In the genomic region with DNA sequence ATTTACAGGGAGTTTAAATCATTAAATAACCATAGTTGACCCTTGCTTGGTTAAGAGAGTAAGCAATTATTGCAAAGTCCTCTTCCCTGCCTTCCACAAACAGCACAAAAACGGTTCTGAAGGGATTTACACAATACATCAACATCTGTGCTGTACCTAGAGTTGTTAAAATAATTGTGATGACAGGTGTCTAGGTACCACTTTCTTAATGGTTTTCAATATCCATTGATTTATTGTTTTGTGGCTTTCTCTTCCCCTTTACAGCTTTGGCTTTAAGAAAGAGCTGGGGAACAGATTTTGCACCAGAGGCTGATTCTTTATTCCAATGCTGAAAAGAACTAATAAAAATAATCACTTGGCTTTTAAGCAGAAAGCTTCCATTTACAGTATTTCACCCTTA, we compare ENCODE assay signal across 9 cellular contexts. TPM values are rescaled to one million over a fixed set of nuclear protein-coding genes. Genes with fewer than 3 reads are reported as not detected.
DNase-seq lines count a peak whose midpoint lies in the region; ATAC-seq and TF ChIP-seq lines count a peak whose summit lies in the region.
"Had no signal": no experiment of that assay in that cellular context is flagged by ENCODE, and none has a peak within 500 bp of the region (broad histone marks: within the 10 kb centered on the region; RNA-seq: fewer than 3 reads in every experiment).

No MANE protein-coding gene starts in this region.

- in situ Hi-C loops in gastrocnemius medialis (cut with MboI; ENCODE audit: low sequenced_read_pairs in 4 of 4) = loop anchor here in 1 of 4 donors (5.0 kb wide), 1 partner anchor 1031 kb away; no protein-coding TSS in a partner anchor

- intact Hi-C loops in esophagus squamous epithelium (cut with DNase I) = no loop called here
- intact Hi-C loops in gastrocnemius medialis (cut with DNase I; ENCODE audit: low total_unique reads) = loop anchor here (5.0 kb wide), 1 partner anchor 554 kb away; no protein-coding TSS in a partner anchor
- intact Hi-C loops in Calu3 (cut with micrococcal nuclease; ENCODE audit: unreplicated experiment) = loop anchor here (5.0 to 10.0 kb wide), 4 partner anchors 552 to 1059 kb away; no protein-coding TSS in a partner anchor

- no peaks in the 10 kb centered on the region for H3K4me1 Mint-ChIP-seq in Calu3 (ENCODE audit: low read depth, unreplicated experiment)

- H3K4me3 ChIP-seq in GM12864 (ENCODE audit: low read depth, low read length) (peak overlapping the region; percentile 57; the same call in 1 of the 2 replicates), esophagus squamous epithelium (peak overlapping the region; percentile 68 to 75 (median 70)), gastrocnemius medialis (peak overlapping the region; percentile 66 to 91 (median 72))

- H3K4me1 ChIP-seq in esophagus squamous epithelium = peaks cover 3 to 42% (median 6%) of the 10 kb centered on the region in 3 donors
- H3K4me1 ChIP-seq in gastrocnemius medialis = peaks cover 4 to 9% of the 10 kb centered on the region in 2 donors

- no peaks in the 10 kb centered on the region for H3K9me3 Mint-ChIP-seq in Calu3 (ENCODE audit: low read depth, unreplicated experiment)
- H3K9me3 Mint-ChIP-seq: activated T-helper 17 cell treated with anti-CD3 and anti-CD28 coated beads, Interleukin-2, amount 50 U/mL, for 72 hours had no signal

- no TSS peak for BruUV-seq in Calu3 (replicated peaks; lab: Mats Ljungman, UMichigan)

- H3K36me3 ChIP-seq in esophagus squamous epithelium = no peaks in the 10 kb centered on the region
- no peaks in the 10 kb centered on the region for H3K36me3 ChIP-seq in gastrocnemius medialis

- H3K4me3 Mint-ChIP-seq in Calu3 (ENCODE audit: low read depth, unreplicated experiment) = no peak overlapping the region
- H3K4me3 Mint-ChIP-seq: activated T-helper 17 cell treated with anti-CD3 and anti-CD28 coated beads, Interleukin-2, amount 50 U/mL, for 72 hours had no signal

- H3K9me3 ChIP-seq in esophagus squamous epithelium (no peaks in the 10 kb centered on the region), gastrocnemius medialis (no peaks in the 10 kb centered on the region)

- DNase-seq in GM12864 (ENCODE audit: low read depth) = no peak
- peak; percentile 97 for DNase-seq in NCI-H748 (lab: John Stamatoyannopoulos, UW; ENCODE audit: unreplicated experiment)
- no peak for DNase-seq in esophagus squamous epithelium (lab: John Stamatoyannopoulos, UW)
- DNase-seq in gastrocnemius medialis = no peak
- DNase-seq in Calu3 = no peak

- H3K36me3 Mint-ChIP-seq in Calu3 (ENCODE audit: insufficient read depth, unreplicated experiment) = peaks cover 16% of the 10 kb centered on the region

- no peak for TF ChIP-seq CTCF in GM12864 (IDR thresholded peaks at IDR 0.05; ENCODE audit: low read depth, low read length, missing control alignments)
- no peak for TF ChIP-seq CTCF in esophagus squamous epithelium (IDR thresholded peaks at IDR 0.05)
- TF ChIP-seq CTCF in gastrocnemius medialis (IDR thresholded peaks at IDR 0.05 in 4 of 5, conservative IDR thresholded peaks at IDR 0.05 in 1 of 5) = no peak
- no peak for TF ChIP-seq CTCF in Calu3 (IDR thresholded peaks at IDR 0.05; ENCODE audit: unreplicated experiment)

- CTCF ChIA-PET in Calu3 (lab: Charles Lee) = interaction anchor here (0.7 to 2.5 kb wide), 11 partner anchors 58 to 1821 kb away, joined by 3 to 28 read pairs (median 5); no protein-coding TSS in a partner anchor

- H3K27ac Mint-ChIP-seq in Calu3 (ENCODE audit: unreplicated experiment) = no peak overlapping the region
- H3K27ac Mint-ChIP-seq: activated T-helper 17 cell treated with anti-CD3 and anti-CD28 coated beads, Interleukin-2, amount 50 U/mL, for 72 hours had no signal

- H3K27me3 ChIP-seq in esophagus squamous epithelium (peaks cover 0 to 4% (median 0%) of the 10 kb centered on the region in 4 donors), gastrocnemius medialis (peaks cover 0 to 3% (median 0%) of the 10 kb centered on the region in 3 donors)

- H3K27ac ChIP-seq in esophagus squamous epithelium (peak overlapping the region in 2 of 4 donors; percentile 20 to 93), gastrocnemius medialis (peak overlapping the region in 2 of 4 donors; percentile 27 to 80)

- no peak for TF ChIP-seq POLR2A in esophagus squamous epithelium (IDR thresholded peaks at IDR 0.05)
- no peak for TF ChIP-seq POLR2A in gastrocnemius medialis (IDR thresholded peaks at IDR 0.05)

- 4 to 5% methylated on average over 1 of the region's 1 CpG for WGBS in esophagus squamous epithelium, 2 donors

- H3K27me3 Mint-ChIP-seq in Calu3 (ENCODE audit: unreplicated experiment) = no peaks in the 10 kb centered on the region

- ATAC-seq in gastrocnemius medialis (no peak), HG02678 (IDR thresholded peaks at IDR 0.05; ENCODE audit: unreplicated experiment) (no peak), GM19455 (IDR thresholded peaks at IDR 0.05; ENCODE audit: unreplicated experiment) (no peak), HG03442 (IDR thresholded peaks at IDR 0.05; ENCODE audit: unreplicated experiment) (no peak)

RNA-seq across cellular contexts. Expression of gene SOX4, which starts 0.6 kb away (rescaled TPM):
- 1 to 10 TPM; 3.5 to 9.3 (median 4.6) TPM for total RNA-seq in esophagus squamous epithelium
- 1 to 10 TPM in 2 of 4 donors, under 1 TPM in 2; 0.80 to 1.6 (median 1.0) TPM for total RNA-seq in gastrocnemius medialis
- total RNA-seq in Calu3 (2022) = 109 and 120 TPM in 2 replicates

Comparison
In these comparisons a context has a peak if more than half of its experiments do, and no peak if none do; other contexts are left out.
1. RNA of gene SOX4, which starts 0.6 kb away (total RNA-seq): 109 to 120 TPM in Calu3; 3.5 to 9.3 TPM in esophagus squamous epithelium and 0.80 to 1.6 TPM in gastrocnemius medialis; every median in the first group is over 10 times any median in the second.
2. Peak in every context shown above with its lines, with median percentiles within 50 percentile points of each other: H3K4me3 ChIP-seq.